ENCODE assay signal across 20 cellular contexts in genomic region chr6:134543128-134543527, GRCh38.
A peak's percentile ranks its signal among the peaks of the same experiment; 100 is the strongest.
DNase-seq lines count a peak whose midpoint lies in the region; ATAC-seq and TF ChIP-seq lines count a peak whose summit lies in the region.
"Had no signal": no experiment of that assay in that cellular context is flagged by ENCODE, and none has a peak within 500 bp of the region (broad histone marks: within the 10 kb centered on the region; RNA-seq: fewer than 3 reads in every experiment).

No MANE protein-coding gene starts in this region.

- peaks cover 24% of the 10 kb centered on the region for H3K4me1 Mint-ChIP-seq in activated CD8-positive, alpha-beta T cell treated with anti-CD3 and anti-CD28 coated beads for 36 hours (ENCODE audit: low read depth)
- H3K4me1 Mint-ChIP-seq in activated CD8-positive, alpha-beta T cell treated with anti-CD3 and anti-CD28 coated beads, Interleukin-2, amount 10 ng/mL, durations not matched to agents 7 days and 5 days (ENCODE audit: low read depth), result peaks cover 15% of the 10 kb centered on the region
- H3K4me1 Mint-ChIP-seq in stimulated activated naive CD8-positive, alpha-beta T cell treated with anti-CD3 and anti-CD28 coated beads, Interleukin-15, Interleukin-2, amounts not matched to agents 100 ng/mL and 50 ng/mL, for 24 hours (ENCODE audit: low read depth), result peaks cover 26% of the 10 kb centered on the region
- peaks cover 17 to 45% (median 36%) of the 10 kb centered on the region in 7 donors for H3K4me1 Mint-ChIP-seq in naive thymus-derived CD4-positive, alpha-beta T cell

- H3K27ac Mint-ChIP-seq in activated CD8-positive, alpha-beta T cell treated with anti-CD3 and anti-CD28 coated beads for 36 hours, result no peak overlapping the region
- no peak overlapping the region for H3K27ac Mint-ChIP-seq in activated CD8-positive, alpha-beta T cell treated with anti-CD3 and anti-CD28 coated beads, Interleukin-2, amount 10 ng/mL, durations not matched to agents 7 days and 5 days
- peak overlapping the region; percentile 7 for H3K27ac Mint-ChIP-seq in stimulated activated naive CD8-positive, alpha-beta T cell treated with anti-CD3 and anti-CD28 coated beads, Interleukin-15, Interleukin-2, amounts not matched to agents 100 ng/mL and 50 ng/mL, for 24 hours
- H3K27ac Mint-ChIP-seq in naive thymus-derived CD4-positive, alpha-beta T cell, result peak overlapping the region in 7 of 9 donors; percentile 4 to 58 (median 14)

- no peak overlapping the region for H3K4me3 ChIP-seq in naive thymus-derived CD4-positive, alpha-beta T cell (ENCODE audit: low read length)
- no peak overlapping the region for H3K4me3 ChIP-seq in lower lobe of right lung
- H3K4me3 ChIP-seq: BLaER1, GM12878, GM23248, MG63 had no signal

- peaks cover 2 to 27% of the 10 kb centered on the region in 2 donors for H3K4me1 ChIP-seq in naive thymus-derived CD4-positive, alpha-beta T cell (ENCODE audit: control insufficient read depth in 2 of 2, insufficient read depth in 2 of 2, low read length in 2 of 2)
- peaks cover 7% of the 10 kb centered on the region for H3K4me1 ChIP-seq in lower lobe of right lung

- H3K27ac ChIP-seq in naive thymus-derived CD4-positive, alpha-beta T cell (ENCODE audit: low read depth, low read length), result no peak overlapping the region
- H3K27ac ChIP-seq in lower lobe of right lung, result no peak overlapping the region
- H3K27ac ChIP-seq: BLaER1, GM23248 had no signal

- no peak for DNase-seq in activated CD8-positive, alpha-beta T cell treated with anti-CD3 and anti-CD28 coated beads for 36 hours
- no peak for DNase-seq in activated CD8-positive, alpha-beta T cell treated with anti-CD3 and anti-CD28 coated beads, Interleukin-2, amount 10 ng/mL, durations not matched to agents 7 days and 5 days
- DNase-seq in stimulated activated naive CD8-positive, alpha-beta T cell treated with anti-CD3 and anti-CD28 coated beads, Interleukin-15, Interleukin-2, amounts not matched to agents 100 U/mL and 50 U/mL, for 24 hours, result no peak
- peak in 4 of 9 donors; percentile 30 to 51 (median 46) for DNase-seq in naive thymus-derived CD4-positive, alpha-beta T cell
- DNase-seq in lower lobe of right lung, result no peak
- DNase-seq: COR-L47, GM23248, H7, KBM-7, MG63, NCI-H2029, NCI-H446, NCI-H524 treated with DMSO at 0.1 percent for 48 hours, NCI-H774, SIG-M5 had no signal

- no peak overlapping the region for H3K4me3 Mint-ChIP-seq in activated CD8-positive, alpha-beta T cell treated with anti-CD3 and anti-CD28 coated beads for 36 hours
- H3K4me3 Mint-ChIP-seq in activated CD8-positive, alpha-beta T cell treated with anti-CD3 and anti-CD28 coated beads, Interleukin-2, amount 10 ng/mL, durations not matched to agents 7 days and 5 days, result no peak overlapping the region
- no peak overlapping the region for H3K4me3 Mint-ChIP-seq in stimulated activated naive CD8-positive, alpha-beta T cell treated with anti-CD3 and anti-CD28 coated beads, Interleukin-15, Interleukin-2, amounts not matched to agents 100 ng/mL and 50 ng/mL, for 24 hours
- H3K4me3 Mint-ChIP-seq in naive thymus-derived CD4-positive, alpha-beta T cell, result peak overlapping the region in 2 of 10 donors; percentile 3 to 24
- H3K4me3 Mint-ChIP-seq: CD4-positive, CD25-positive, alpha-beta regulatory T cell had no signal

- H3K9me3 ChIP-seq in naive thymus-derived CD4-positive, alpha-beta T cell (ENCODE audit: control insufficient read depth in 2 of 3, low read length in 3 of 3), result no peaks in the 10 kb centered on the region
- no peaks in the 10 kb centered on the region for H3K9me3 ChIP-seq in lower lobe of right lung
- H3K9me3 ChIP-seq: MG63 had no signal

- H3K27me3 Mint-ChIP-seq in activated CD8-positive, alpha-beta T cell treated with anti-CD3 and anti-CD28 coated beads for 36 hours, result peaks cover 5% of the 10 kb centered on the region
- H3K27me3 Mint-ChIP-seq in activated CD8-positive, alpha-beta T cell treated with anti-CD3 and anti-CD28 coated beads, Interleukin-2, amount 10 ng/mL, durations not matched to agents 7 days and 5 days (ENCODE audit: low read depth), result no peaks in the 10 kb centered on the region
- peaks cover 8% of the 10 kb centered on the region for H3K27me3 Mint-ChIP-seq in stimulated activated naive CD8-positive, alpha-beta T cell treated with anti-CD3 and anti-CD28 coated beads, Interleukin-15, Interleukin-2, amounts not matched to agents 100 ng/mL and 50 ng/mL, for 24 hours
- peaks cover 0 to 9% (median 0%) of the 10 kb centered on the region in 5 donors for H3K27me3 Mint-ChIP-seq in naive thymus-derived CD4-positive, alpha-beta T cell

- POLR2A ChIA-PET in activated CD8-positive, alpha-beta T cell treated with anti-CD3 and anti-CD28 coated beads for 36 hours (lab: Charles Lee), result no interaction called here
- POLR2A ChIA-PET in activated CD8-positive, alpha-beta T cell treated with anti-CD3 and anti-CD28 coated beads, Interleukin-2, amount 10 ng/mL, durations not matched to agents 7 days and 5 days (lab: Charles Lee), result interaction anchor here (1.2 kb wide), 1 partner anchor 11 kb away, joined by 3 read pairs; no protein-coding TSS in a partner anchor
- POLR2A ChIA-PET in naive thymus-derived CD4-positive, alpha-beta T cell (lab: Charles Lee), result interaction anchor here (0.6 to 1.6 kb wide), 2 partner anchors 12 to 577 kb away, joined by 3 read pairs; no protein-coding TSS in a partner anchor

- no peaks in the 10 kb centered on the region for H3K27me3 ChIP-seq in naive thymus-derived CD4-positive, alpha-beta T cell (ENCODE audit: control insufficient read depth in 2 of 2, insufficient read depth in 2 of 2, low read length in 2 of 2)
- H3K27me3 ChIP-seq in lower lobe of right lung (ENCODE audit: low read depth), result no peaks in the 10 kb centered on the region
- H3K27me3 ChIP-seq: BLaER1, MG63 had no signal

- CTCF ChIA-PET in activated CD8-positive, alpha-beta T cell treated with anti-CD3 and anti-CD28 coated beads for 36 hours (lab: Charles Lee), result interaction anchor here (0.7 to 1.5 kb wide), 3 partner anchors 98 to 363 kb away, joined by 3 to 5 read pairs (median 3); no protein-coding TSS in a partner anchor
- CTCF ChIA-PET in activated CD8-positive, alpha-beta T cell treated with anti-CD3 and anti-CD28 coated beads, Interleukin-2, amount 10 ng/mL, durations not matched to agents 7 days and 5 days (lab: Charles Lee), result interaction anchor here (1.0 to 1.2 kb wide), 2 partner anchors 15 to 42 kb away, joined by 3 read pairs; no protein-coding TSS in a partner anchor
- CTCF ChIA-PET in naive thymus-derived CD4-positive, alpha-beta T cell (lab: Charles Lee), result interaction anchor here (1.2 kb wide), 1 partner anchor 10 kb away, joined by 3 read pairs; no protein-coding TSS in a partner anchor

- no peaks in the 10 kb centered on the region for H3K36me3 ChIP-seq in naive thymus-derived CD4-positive, alpha-beta T cell (ENCODE audit: control insufficient read depth in 2 of 3, insufficient read depth in 3 of 3, low read length in 3 of 3)
- H3K36me3 ChIP-seq in lower lobe of right lung, result no peaks in the 10 kb centered on the region
- H3K36me3 ChIP-seq: BLaER1, MG63 had no signal

- H3K9me3 Mint-ChIP-seq in activated CD8-positive, alpha-beta T cell treated with anti-CD3 and anti-CD28 coated beads for 36 hours, result no peaks in the 10 kb centered on the region
- no peaks in the 10 kb centered on the region for H3K9me3 Mint-ChIP-seq in activated CD8-positive, alpha-beta T cell treated with anti-CD3 and anti-CD28 coated beads, Interleukin-2, amount 10 ng/mL, durations not matched to agents 7 days and 5 days (ENCODE audit: insufficient read depth)
- H3K9me3 Mint-ChIP-seq in stimulated activated naive CD8-positive, alpha-beta T cell treated with anti-CD3 and anti-CD28 coated beads, Interleukin-15, Interleukin-2, amounts not matched to agents 100 ng/mL and 50 ng/mL, for 24 hours, result peaks cover 4% of the 10 kb centered on the region
- H3K9me3 Mint-ChIP-seq in naive thymus-derived CD4-positive, alpha-beta T cell, result peaks cover 0 to 2% (median 0%) of the 10 kb centered on the region in 11 donors

- peak; percentile 56 for ATAC-seq in activated CD8-positive, alpha-beta T cell treated with anti-CD3 and anti-CD28 coated beads for 36 hours
- no peak for ATAC-seq in activated CD8-positive, alpha-beta T cell treated with anti-CD3 and anti-CD28 coated beads, Interleukin-2, amount 10 ng/mL, durations not matched to agents 7 days and 5 days
- ATAC-seq in stimulated activated naive CD8-positive, alpha-beta T cell treated with anti-CD3 and anti-CD28 coated beads, Interleukin-15, Interleukin-2, amounts not matched to agents 100 U/mL and 50 U/mL, for 24 hours, result no peak
- ATAC-seq in naive thymus-derived CD4-positive, alpha-beta T cell, result peak; percentile 47
- no peak for ATAC-seq in lower lobe of right lung
- ATAC-seq in HG03039 (IDR thresholded peaks at IDR 0.05; ENCODE audit: unreplicated experiment), result no peak
- ATAC-seq: GM12878 had no signal

- intact Hi-C loops in activated CD8-positive, alpha-beta T cell treated with anti-CD3 and anti-CD28 coated beads for 36 hours (cut with micrococcal nuclease), result no loop called here
- intact Hi-C loops in naive thymus-derived CD4-positive, alpha-beta T cell (cut with micrococcal nuclease), result no loop called here
- intact Hi-C loops in lower lobe of right lung (cut with DNase I), result no loop called here

- TF ChIP-seq CTCF in activated CD8-positive, alpha-beta T cell treated with anti-CD3 and anti-CD28 coated beads for 36 hours (IDR thresholded peaks at IDR 0.05), result no peak
- no peak for TF ChIP-seq CTCF in lower lobe of right lung (IDR thresholded peaks at IDR 0.05)

- H3K36me3 Mint-ChIP-seq in activated CD8-positive, alpha-beta T cell treated with anti-CD3 and anti-CD28 coated beads for 36 hours (ENCODE audit: low read depth), result no peaks in the 10 kb centered on the region
- no peaks in the 10 kb centered on the region for H3K36me3 Mint-ChIP-seq in activated CD8-positive, alpha-beta T cell treated with anti-CD3 and anti-CD28 coated beads, Interleukin-2, amount 10 ng/mL, durations not matched to agents 7 days and 5 days (ENCODE audit: low read depth)
- no peaks in the 10 kb centered on the region for H3K36me3 Mint-ChIP-seq in stimulated activated naive CD8-positive, alpha-beta T cell treated with anti-CD3 and anti-CD28 coated beads, Interleukin-15, Interleukin-2, amounts not matched to agents 100 ng/mL and 50 ng/mL, for 24 hours (ENCODE audit: low read depth)
- peaks cover 0 to 6% (median 0%) of the 10 kb centered on the region in 5 donors for H3K36me3 Mint-ChIP-seq in naive thymus-derived CD4-positive, alpha-beta T cell
- H3K36me3 Mint-ChIP-seq: CD4-positive, CD25-positive, alpha-beta regulatory T cell had no signal

Comparison
In these comparisons a context has a peak if more than half of its experiments do, and no peak if none do; other contexts are left out.
1. ATAC-seq: peak in activated CD8-positive, alpha-beta T cell treated with anti-CD3 and anti-CD28 coated beads for 36 hours (single experiment) and naive thymus-derived CD4-positive, alpha-beta T cell (single experiment); none in activated CD8-positive, alpha-beta T cell treated with anti-CD3 and anti-CD28 coated beads, Interleukin-2, amount 10 ng/mL, durations not matched to agents 7 days and 5 days (single experiment), stimulated activated naive CD8-positive, alpha-beta T cell treated with anti-CD3 and anti-CD28 coated beads, Interleukin-15, Interleukin-2, amounts not matched to agents 100 U/mL and 50 U/mL, for 24 hours (single experiment), lower lobe of right lung (0 of 2) and HG03039 (single experiment).
2. H3K27ac Mint-ChIP-seq: peak in stimulated activated naive CD8-positive, alpha-beta T cell treated with anti-CD3 and anti-CD28 coated beads, Interleukin-15, Interleukin-2, amounts not matched to agents 100 ng/mL and 50 ng/mL, for 24 hours (single experiment) and naive thymus-derived CD4-positive, alpha-beta T cell (7 of 9); none in activated CD8-positive, alpha-beta T cell treated with anti-CD3 and anti-CD28 coated beads for 36 hours (single experiment) and activated CD8-positive, alpha-beta T cell treated with anti-CD3 and anti-CD28 coated beads, Interleukin-2, amount 10 ng/mL, durations not matched to agents 7 days and 5 days (single experiment).